ENCODE assay signal across 14 cellular contexts in the genomic region with DNA sequence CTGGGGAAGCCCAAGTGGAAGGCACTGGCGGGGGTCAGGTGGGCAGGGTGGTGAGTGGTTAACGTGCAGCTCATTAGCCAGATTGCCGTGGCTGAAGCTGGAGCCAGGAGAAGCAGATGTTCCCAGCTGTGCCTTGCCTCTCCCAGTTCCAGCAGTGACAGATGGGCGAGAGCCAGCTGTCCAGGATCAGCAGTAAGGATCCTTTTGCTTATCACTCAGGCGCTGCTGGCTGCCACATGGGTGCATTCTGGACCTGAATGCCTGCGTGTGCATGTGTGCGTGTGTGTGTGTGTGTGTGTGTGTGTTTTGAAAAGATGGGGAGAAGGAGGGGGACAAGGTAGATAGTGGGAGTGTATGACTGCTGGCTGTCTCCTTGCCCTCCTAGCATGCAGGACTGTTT. TPM values are rescaled to one million over a fixed set of nuclear protein-coding genes. Genes with fewer than 3 reads are reported as not detected.
A peak's percentile ranks its signal among the peaks of the same experiment; 100 is the strongest.
DNase-seq lines count a peak whose midpoint lies in the region; ATAC-seq and TF ChIP-seq lines count a peak whose summit lies in the region.
"Had no signal": no experiment of that assay in that cellular context is flagged by ENCODE, and none has a peak within 500 bp of the region (broad histone marks: within the 10 kb centered on the region; RNA-seq: fewer than 3 reads in every experiment).

No MANE protein-coding gene starts in this region.

- H3K4me1 Mint-ChIP-seq in brain, result peaks cover 49% of the 10 kb centered on the region
- peaks cover 28% of the 10 kb centered on the region for H3K4me1 Mint-ChIP-seq in activated CD8-positive, alpha-beta memory T cell treated with anti-CD3 and anti-CD28 coated beads, Interleukin-2, amount 10 ng/mL, durations not matched to agents 7 days and 5 days

- peak overlapping the region; percentile 54 for H3K9ac ChIP-seq in mesendoderm (ENCODE audit: low read length)
- H3K9ac ChIP-seq: KMS-11 had no signal

- intact Hi-C loops in Right ventricle myocardium superior (cut with DNase I) (loop anchor here (5.0 kb wide), 1 partner anchor 163 kb away; no protein-coding TSS in a partner anchor), upper lobe of right lung (cut with DNase I) (no loop called here)

- no peak overlapping the region for H3K4me3 ChIP-seq in right atrium auricular region
- no peak overlapping the region for H3K4me3 ChIP-seq in mesendoderm (ENCODE audit: low read length)
- H3K4me3 ChIP-seq in upper lobe of right lung, result no peak overlapping the region
- H3K4me3 ChIP-seq: pancreas had no signal

- H3K4me1 ChIP-seq in right atrium auricular region (peaks cover 0 to 33% of the 10 kb centered on the region in 2 donors), mesendoderm (ENCODE audit: control insufficient read depth, low read depth, low read length) (peaks cover 24% of the 10 kb centered on the region), upper lobe of right lung (peaks cover 37% of the 10 kb centered on the region)

- H2BK5ac ChIP-seq in mesendoderm (ENCODE audit: low read length), result peak overlapping the region; percentile 79

- peaks cover 27% of the 10 kb centered on the region for H3K27me3 Mint-ChIP-seq in brain
- H3K27me3 Mint-ChIP-seq in activated CD8-positive, alpha-beta memory T cell treated with anti-CD3 and anti-CD28 coated beads, Interleukin-2, amount 10 ng/mL, durations not matched to agents 7 days and 5 days, result peaks cover 4% of the 10 kb centered on the region

- H3K9me3 Mint-ChIP-seq in brain, result no peaks in the 10 kb centered on the region
- no peaks in the 10 kb centered on the region for H3K9me3 Mint-ChIP-seq in activated CD8-positive, alpha-beta memory T cell treated with anti-CD3 and anti-CD28 coated beads, Interleukin-2, amount 10 ng/mL, durations not matched to agents 7 days and 5 days (ENCODE audit: low read depth)
- H3K9me3 Mint-ChIP-seq: activated CD4-positive, alpha-beta memory T cell treated with anti-CD3 and anti-CD28 coated beads, Interleukin-2, amount 10 ng/mL, durations not matched to agents 7 days and 5 days had no signal

- H3K4me2 ChIP-seq in mesendoderm (ENCODE audit: low read length), result peak overlapping the region; percentile 71
- H3K4me2 ChIP-seq: KMS-11 had no signal

- peaks cover 36% of the 10 kb centered on the region for H3K79me2 ChIP-seq in mesendoderm (ENCODE audit: control insufficient read depth, insufficient read depth, low read length)

- peak overlapping the region; percentile 0 for H3K18ac ChIP-seq in mesendoderm (ENCODE audit: low read length)

- peaks cover 19% of the 10 kb centered on the region for H3K79me1 ChIP-seq in mesendoderm (ENCODE audit: low read length)

- H2BK15ac ChIP-seq in mesendoderm (replicated peaks; ENCODE audit: low read depth), result no peak overlapping the region

- DNase-seq in Right ventricle myocardium superior (peak; percentile 87), right atrium auricular region (ENCODE audit: low spot score) (no peak), mesendoderm (no peak), upper lobe of right lung (no peak), HPDE6-E6E7 (ENCODE audit: extremely low spot score) (no peak), kidney glomerular epithelial cell (lab: John Stamatoyannopoulos, UW) (no peak)
- no peak for DNase-seq in activated CD8-positive, alpha-beta memory T cell treated with anti-CD3 and anti-CD28 coated beads, Interleukin-2, amount 10 ng/mL, durations not matched to agents 7 days and 5 days
- DNase-seq: activated CD4-positive, alpha-beta memory T cell treated with anti-CD3 and anti-CD28 coated beads, Interleukin-2, amount 10 ng/mL, durations not matched to agents 7 days and 5 days; GOT3; NCI-H1694 had no signal

- H4K5ac ChIP-seq in mesendoderm (ENCODE audit: low read length), result no peak overlapping the region

- peak overlapping the region in 1 of 5 experiments; percentile 4 for H3K4me3 Mint-ChIP-seq in brain
- no peak overlapping the region for H3K4me3 Mint-ChIP-seq in activated CD8-positive, alpha-beta memory T cell treated with anti-CD3 and anti-CD28 coated beads, Interleukin-2, amount 10 ng/mL, durations not matched to agents 7 days and 5 days
- H3K4me3 Mint-ChIP-seq: activated CD4-positive, alpha-beta memory T cell treated with anti-CD3 and anti-CD28 coated beads, Interleukin-2, amount 10 ng/mL, durations not matched to agents 7 days and 5 days had no signal

- no peak overlapping the region for H3K27ac ChIP-seq in right atrium auricular region
- H3K27ac ChIP-seq in mesendoderm (ENCODE audit: low read depth, low read length), result peak overlapping the region; percentile 69
- no peak overlapping the region for H3K27ac ChIP-seq in upper lobe of right lung
- H3K27ac ChIP-seq: KMS-11, pancreas had no signal

- TF ChIP-seq CTCF in right atrium auricular region (IDR thresholded peaks at IDR 0.05) (no peak), brain (conservative IDR thresholded peaks at IDR 0.05) (no peak), upper lobe of right lung (IDR thresholded peaks at IDR 0.05) (no peak)

- H3K27ac Mint-ChIP-seq in brain, result peak overlapping the region in 4 of 5 experiments; percentile 31 to 82 (median 62)
- no peak overlapping the region for H3K27ac Mint-ChIP-seq in activated CD8-positive, alpha-beta memory T cell treated with anti-CD3 and anti-CD28 coated beads, Interleukin-2, amount 10 ng/mL, durations not matched to agents 7 days and 5 days
- H3K27ac Mint-ChIP-seq: activated CD4-positive, alpha-beta memory T cell treated with anti-CD3 and anti-CD28 coated beads, Interleukin-2, amount 10 ng/mL, durations not matched to agents 7 days and 5 days had no signal

- H3K27me3 ChIP-seq in right atrium auricular region (no peaks in the 10 kb centered on the region), mesendoderm (ENCODE audit: insufficient read depth, low read length, poor library complexity) (no peaks in the 10 kb centered on the region), upper lobe of right lung (no peaks in the 10 kb centered on the region)
- H3K27me3 ChIP-seq: pancreas had no signal

- H3K23ac ChIP-seq in mesendoderm (ENCODE audit: low read length), result peak overlapping the region; percentile 11

- H4K8ac ChIP-seq in mesendoderm (ENCODE audit: low read depth, low read length), result no peak overlapping the region

- H2BK120ac ChIP-seq in mesendoderm (ENCODE audit: low read depth, low read length), result no peak overlapping the region

- H3K56ac ChIP-seq in mesendoderm (ENCODE audit: low read length), result peak overlapping the region; percentile 74

- ATAC-seq in Right ventricle myocardium superior (ENCODE audit: poor library complexity), result peak; percentile 86
- ATAC-seq in upper lobe of right lung, result peak; percentile 14
- ATAC-seq in activated CD8-positive, alpha-beta memory T cell treated with anti-CD3 and anti-CD28 coated beads, Interleukin-2, amount 10 ng/mL, durations not matched to agents 7 days and 5 days, result no peak
- ATAC-seq: pancreas had no signal

- H2AK5ac ChIP-seq in mesendoderm (ENCODE audit: low read length), result no peak overlapping the region

- H3K4ac ChIP-seq in mesendoderm (ENCODE audit: low read depth, low read length), result no peak overlapping the region

- no peaks in the 10 kb centered on the region for H3K36me3 Mint-ChIP-seq in brain
- H3K36me3 Mint-ChIP-seq in activated CD8-positive, alpha-beta memory T cell treated with anti-CD3 and anti-CD28 coated beads, Interleukin-2, amount 10 ng/mL, durations not matched to agents 7 days and 5 days, result no peaks in the 10 kb centered on the region

- CTCF ChIA-PET in activated CD8-positive, alpha-beta memory T cell treated with anti-CD3 and anti-CD28 coated beads, Interleukin-2, amount 10 ng/mL, durations not matched to agents 7 days and 5 days (lab: Charles Lee), result interaction anchor here (1.3 to 6.3 kb wide), 4 partner anchors 12 to 190 kb away, joined by 4 to 46 read pairs (median 22); partner anchors contain the start of gene ZYX

- H3K36me3 ChIP-seq in right atrium auricular region, result no peaks in the 10 kb centered on the region
- H3K36me3 ChIP-seq in mesendoderm (ENCODE audit: control insufficient read depth, insufficient read depth, low read length), result peaks cover 8% of the 10 kb centered on the region
- H3K36me3 ChIP-seq in upper lobe of right lung, result no peaks in the 10 kb centered on the region

- WGBS in mesendoderm (ENCODE audit: extremely low coverage, insufficient coverage, low lambda C conversion rate), result no CpG with 5 or more reads among the region's 7 CpGs

- H3K9me3 ChIP-seq in right atrium auricular region (no peaks in the 10 kb centered on the region), upper lobe of right lung (no peaks in the 10 kb centered on the region)
- H3K9me3 ChIP-seq: pancreas had no signal

RNA-seq across cellular contexts. Expression of gene EPHA1, which starts 3.5 kb away (rescaled TPM):
- total RNA-seq in Right ventricle myocardium superior, result 0.08 TPM
- total RNA-seq in right atrium auricular region, result under 1 TPM in 1 of 2 donors, not detected in 1; 0.71 TPM
- 0.42 TPM for polyA plus RNA-seq in brain (ENCODE audit: insufficient read depth, low read depth, low replicate concordance)
- 85.6 TPM for polyA plus RNA-seq in mesendoderm (2013, experiment 1 of 2)
- 80.8 TPM for polyA plus RNA-seq in mesendoderm (2013, experiment 2 of 2)
- 13.9 TPM for total RNA-seq in upper lobe of right lung
- 1 to 10 TPM in 1 of 2 experiments, under 1 TPM in 1; 0.47 to 1.6 TPM for total RNA-seq in activated CD8-positive, alpha-beta memory T cell treated with anti-CD3 and anti-CD28 coated beads, Interleukin-2, amount 10 ng/mL, durations not matched to agents 7 days and 5 days

RNA-seq across cellular contexts. Expression of gene ZYX, which starts 24.0 kb away (rescaled TPM):
- total RNA-seq in Right ventricle myocardium superior (69.8 TPM), right atrium auricular region (10 to 100 TPM; 48.3 to 93.7 TPM), upper lobe of right lung (263 TPM)
- polyA plus RNA-seq in brain (ENCODE audit: insufficient read depth, low read depth, low replicate concordance), result 79.6 TPM
- polyA plus RNA-seq in mesendoderm (2013, experiment 1 of 2), result 368 TPM
- polyA plus RNA-seq in mesendoderm (2013, experiment 2 of 2), result 379 TPM
- total RNA-seq in activated CD8-positive, alpha-beta memory T cell treated with anti-CD3 and anti-CD28 coated beads, Interleukin-2, amount 10 ng/mL, durations not matched to agents 7 days and 5 days, result 100 to 1,000 TPM; 173 to 212 TPM

RNA-seq across cellular contexts. Expression of gene TAS2R60, which starts 38.1 kb away (rescaled TPM):
- total RNA-seq in Right ventricle myocardium superior, result not detected
- not detected for total RNA-seq in right atrium auricular region
- polyA plus RNA-seq in brain (ENCODE audit: insufficient read depth, low read depth, low replicate concordance), result not detected
- 0.15 TPM for polyA plus RNA-seq in mesendoderm (2013, experiment 1 of 2)
- polyA plus RNA-seq in mesendoderm (2013, experiment 2 of 2), result 0.20 TPM
- not detected for total RNA-seq in upper lobe of right lung
- total RNA-seq in activated CD8-positive, alpha-beta memory T cell treated with anti-CD3 and anti-CD28 coated beads, Interleukin-2, amount 10 ng/mL, durations not matched to agents 7 days and 5 days, result not detected
- total RNA-seq: activated CD4-positive, alpha-beta memory T cell treated with anti-CD3 and anti-CD28 coated beads, Interleukin-2, amount 10 ng/mL, durations not matched to agents 7 days and 5 days; astrocyte; pancreas had no signal
- polyA plus RNA-seq: pancreas had no signal

RNA-seq across cellular contexts. Expression of gene FAM131B, which starts 42.6 kb away (rescaled TPM):
- total RNA-seq in Right ventricle myocardium superior, result 0.59 TPM
- total RNA-seq in right atrium auricular region, result under 1 TPM; 0.08 to 0.48 TPM
- 69.6 TPM for polyA plus RNA-seq in brain (ENCODE audit: insufficient read depth, low read depth, low replicate concordance)
- 10.5 TPM for polyA plus RNA-seq in mesendoderm (2013, experiment 1 of 2)
- 10.1 TPM for polyA plus RNA-seq in mesendoderm (2013, experiment 2 of 2)
- total RNA-seq in upper lobe of right lung, result 0.90 TPM
- total RNA-seq in activated CD8-positive, alpha-beta memory T cell treated with anti-CD3 and anti-CD28 coated beads, Interleukin-2, amount 10 ng/mL, durations not matched to agents 7 days and 5 days, result 1 to 10 TPM; 2.3 to 2.6 TPM
